ENCODE assay signal across 1 cellular context in genomic region chr4:55853484-55854046, GRCh38.
TF ChIP-seq lines count a peak whose summit lies in the region.

EXOC1 (plus strand) TSS chr4:55853648; CDS start chr4:55858324, 4,676 bp downstream.

TF ChIP-seq in GM12878, 131 proteins besides CTCF, POLR2A, EP300 and RAD21 (continued from another document and continues in another):
- TF ChIP-seq NKRF (conservative IDR thresholded peaks at IDR 0.05) (peak; percentile 88), ELK1 (IDR thresholded peaks at IDR 0.05; ENCODE audit: low read depth, low read length) (peak; percentile 90), NBN (IDR thresholded peaks at IDR 0.05) (peak; percentile 61; the same call in 1 of the 2 replicates), IKZF1 (conservative IDR thresholded peaks at IDR 0.05) (peak; percentile 87), E2F8 (IDR thresholded peaks at IDR 0.05; ENCODE audit: low read depth, partially characterized antibody) (peak; percentile 94), TCF12 (IDR thresholded peaks at IDR 0.05; ENCODE audit: low read depth, low read length) (no peak), CREM (IDR thresholded peaks at IDR 0.05; ENCODE audit: low read depth) (peak; percentile 84), CUX1 (IDR thresholded peaks at IDR 0.05; ENCODE audit: insufficient replicate concordance, low read depth, low read length) (no peak), IRF4 (IDR thresholded peaks at IDR 0.05; ENCODE audit: low read depth, low read length) (0 out of 2 replicates have a peak, but pooled peaks have one; percentile 10), MYB (IDR thresholded peaks at IDR 0.05; ENCODE audit: borderline replicate concordance, low read depth, low read length) (no peak; the same call in 1 of the 2 replicates), GATAD2B (conservative IDR thresholded peaks at IDR 0.05; ENCODE audit: low read depth) (peak; percentile 61; the same call in 1 of the 2 replicates), NFIC (IDR thresholded peaks at IDR 0.05; ENCODE audit: low read depth, low read length) (no peak), USF1 (IDR thresholded peaks at IDR 0.05; ENCODE audit: borderline replicate concordance, extremely low read length, insufficient read depth, low read depth, low read length) (peak; percentile 92), EZH2 (IDR thresholded peaks at IDR 0.05; ENCODE audit: borderline replicate concordance, control insufficient read depth, low read depth, low read length) (no peak), SREBF2 (IDR thresholded peaks at IDR 0.05; ENCODE audit: low read length) (no peak), NR2C2 (IDR thresholded peaks at IDR 0.05; ENCODE audit: borderline replicate concordance, control insufficient read depth, insufficient read length, low read depth) (no peak), CHD1 (IDR thresholded peaks at IDR 0.05; ENCODE audit: low read depth, low read length) (no peak), ASH2L (IDR thresholded peaks at IDR 0.05; ENCODE audit: borderline replicate concordance, low read depth) (peak; percentile 96), MTA3 (IDR thresholded peaks at IDR 0.05; ENCODE audit: borderline replicate concordance, low read length) (no peak), STAT1 (conservative IDR thresholded peaks at IDR 0.05) (peak; percentile 73; the same call in 1 of the 2 replicates), POLR2AphosphoS2 (IDR thresholded peaks at IDR 0.05; ENCODE audit: low read depth, low read length) (peak; percentile 76), HCFC1 (IDR thresholded peaks at IDR 0.05; ENCODE audit: low read length) (peak; percentile 64), ATF7 (IDR thresholded peaks at IDR 0.05; ENCODE audit: low read depth) (peak; percentile 50; the same call in 1 of the 2 replicates), KLF5 (IDR thresholded peaks at IDR 0.05; ENCODE audit: partially characterized antibody) (peak; percentile 69), BACH1 (IDR thresholded peaks at IDR 0.05; ENCODE audit: borderline replicate concordance) (0 out of 2 replicates have a peak, but pooled peaks have one; percentile 55), KDM1A (IDR thresholded peaks at IDR 0.05; ENCODE audit: borderline replicate concordance) (no peak), BMI1 (IDR thresholded peaks at IDR 0.05; ENCODE audit: borderline replicate concordance) (no peak), TCF3 (IDR thresholded peaks at IDR 0.05; ENCODE audit: borderline replicate concordance, insufficient read depth, low read depth, low read length) (no peak), MEF2B (IDR thresholded peaks at IDR 0.05; ENCODE audit: partially characterized antibody, poor library complexity, severe bottlenecking) (no peak), CBX5 (IDR thresholded peaks at IDR 0.05; ENCODE audit: low read depth) (peak; percentile 56; the same call in 1 of the 2 replicates), MYC (IDR thresholded peaks at IDR 0.05; ENCODE audit: insufficient read depth, insufficient read length, insufficient replicate concordance, low read length, severe bottlenecking) (no peak), EED (IDR thresholded peaks at IDR 0.05; ENCODE audit: low read depth) (peak; percentile 39; the same call in 1 of the 2 replicates), ZNF24 (IDR thresholded peaks at IDR 0.05) (no peak), SP1 (IDR thresholded peaks at IDR 0.05; ENCODE audit: low read depth, low read length) (peak; percentile 10), TAF1 (IDR thresholded peaks at IDR 0.05; ENCODE audit: borderline replicate concordance, low read depth, low read length) (peak; percentile 57; the same call in 1 of the 2 replicates), PBX3 (IDR thresholded peaks at IDR 0.05; ENCODE audit: insufficient replicate concordance, low read depth, low read length) (no peak), ZBED1 (IDR thresholded peaks at IDR 0.05; ENCODE audit: borderline replicate concordance) (no peak), E4F1 (IDR thresholded peaks at IDR 0.05; ENCODE audit: borderline replicate concordance, partially characterized antibody) (peak; percentile 94), E2F4 (IDR thresholded peaks at IDR 0.05; ENCODE audit: low read depth, low read length) (no peak), ZBTB4 (CRISPR knock-in tag; IDR thresholded peaks at IDR 0.05) (no peak)
